ENCODE assay signal across 2 cellular contexts in the genomic region with DNA sequence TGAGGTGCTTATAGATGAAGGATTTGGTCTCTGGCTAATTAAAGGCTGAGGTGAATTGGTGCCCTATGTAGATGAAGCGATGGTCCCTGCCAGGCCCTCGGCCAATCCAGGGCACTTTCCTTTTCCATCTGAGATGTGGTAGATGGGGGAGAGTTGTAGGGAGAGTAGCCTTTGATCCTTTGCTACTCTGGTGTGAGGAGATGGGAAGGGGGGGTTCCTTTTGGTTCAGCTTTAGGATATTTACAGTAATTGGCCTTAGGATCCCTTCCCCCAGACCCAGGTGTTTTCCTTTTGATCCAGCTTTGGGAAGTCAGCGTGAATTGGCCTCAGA.
TF ChIP-seq lines count a peak whose summit lies in the region.

No MANE protein-coding gene starts in this region.

TF ChIP-seq in HepG2, 621 proteins besides CTCF, POLR2A, EP300 and RAD21 (continues in another document):
- TF ChIP-seq BORCS8-MEF2B (CRISPR knock-in tag; IDR thresholded peaks at IDR 0.05) (0 out of 2 replicates have a peak, but pooled peaks have one; percentile 28), NONO (IDR thresholded peaks at IDR 0.05) (no peak), NONO (CRISPR knock-in tag; conservative IDR thresholded peaks at IDR 0.05) (no peak), ZFP90 (CRISPR knock-in tag; IDR thresholded peaks at IDR 0.05; ENCODE audit: borderline replicate concordance) (0 out of 2 replicates have a peak, but pooled peaks have one; percentile 29), ZNF354B (CRISPR knock-in tag; IDR thresholded peaks at IDR 0.05) (0 out of 2 replicates have a peak, but pooled peaks have one; percentile 41), CHCHD3 (CRISPR knock-in tag; IDR thresholded peaks at IDR 0.05) (0 out of 2 replicates have a peak, but pooled peaks have one; percentile 5), GZF1 (CRISPR knock-in tag; IDR thresholded peaks at IDR 0.05) (peak; percentile 76; the same call in 1 of the 2 replicates), HNF4A (CRISPR knock-in tag; IDR thresholded peaks at IDR 0.05) (0 out of 2 replicates have a peak, but pooled peaks have one; percentile 13), PAX8 (CRISPR knock-in tag; IDR thresholded peaks at IDR 0.05; ENCODE audit: borderline replicate concordance) (no peak), TBX2 (CRISPR knock-in tag; IDR thresholded peaks at IDR 0.05; ENCODE audit: borderline replicate concordance) (no peak), ZMYM4 (CRISPR knock-in tag; IDR thresholded peaks at IDR 0.05) (0 out of 2 replicates have a peak, but pooled peaks have one; percentile 8), IRX3 (CRISPR knock-in tag; IDR thresholded peaks at IDR 0.05; ENCODE audit: borderline replicate concordance, low read depth) (0 out of 2 replicates have a peak, but pooled peaks have one; percentile 50), ZNF496 (CRISPR knock-in tag; IDR thresholded peaks at IDR 0.05; ENCODE audit: insufficient replicate concordance) (no peak), ARID2 (CRISPR knock-in tag; IDR thresholded peaks at IDR 0.05; ENCODE audit: borderline replicate concordance) (peak; percentile 87; the same call in 1 of the 2 replicates), MYNN (CRISPR knock-in tag; IDR thresholded peaks at IDR 0.05; ENCODE audit: low read depth) (no peak), ZNF501 (CRISPR knock-in tag; IDR thresholded peaks at IDR 0.05) (peak; percentile 14; the same call in 1 of the 2 replicates), SNAPC2 (CRISPR knock-in tag; IDR thresholded peaks at IDR 0.05) (0 out of 2 replicates have a peak, but pooled peaks have one; percentile 48), TMF1 (CRISPR knock-in tag; IDR thresholded peaks at IDR 0.05; ENCODE audit: low read depth) (peak; percentile 46; the same call in 1 of the 2 replicates), TARDBP (CRISPR knock-in tag; IDR thresholded peaks at IDR 0.05) (peak; percentile 62; the same call in 1 of the 2 replicates)
- TF ChIP-seq, protein P1, sequence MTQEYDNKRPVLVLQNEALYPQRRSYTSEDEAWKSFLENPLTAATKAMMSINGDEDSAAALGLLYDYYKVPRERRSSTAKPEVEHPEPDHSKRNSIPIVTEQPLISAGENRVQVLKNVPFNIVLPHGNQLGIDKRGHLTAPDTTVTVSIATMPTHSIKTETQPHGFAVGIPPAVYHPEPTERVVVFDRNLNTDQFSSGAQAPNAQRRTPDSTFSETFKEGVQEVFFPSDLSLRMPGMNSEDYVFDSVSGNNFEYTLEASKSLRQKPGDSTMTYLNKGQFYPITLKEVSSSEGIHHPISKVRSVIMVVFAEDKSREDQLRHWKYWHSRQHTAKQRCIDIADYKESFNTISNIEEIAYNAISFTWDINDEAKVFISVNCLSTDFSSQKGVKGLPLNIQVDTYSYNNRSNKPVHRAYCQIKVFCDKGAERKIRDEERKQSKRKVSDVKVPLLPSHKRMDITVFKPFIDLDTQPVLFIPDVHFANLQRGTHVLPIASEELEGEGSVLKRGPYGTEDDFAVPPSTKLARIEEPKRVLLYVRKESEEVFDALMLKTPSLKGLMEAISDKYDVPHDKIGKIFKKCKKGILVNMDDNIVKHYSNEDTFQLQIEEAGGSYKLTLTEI (CRISPR knock-in tag; conservative IDR thresholded peaks at IDR 0.05): no peak
- TF ChIP-seq, protein P2, sequence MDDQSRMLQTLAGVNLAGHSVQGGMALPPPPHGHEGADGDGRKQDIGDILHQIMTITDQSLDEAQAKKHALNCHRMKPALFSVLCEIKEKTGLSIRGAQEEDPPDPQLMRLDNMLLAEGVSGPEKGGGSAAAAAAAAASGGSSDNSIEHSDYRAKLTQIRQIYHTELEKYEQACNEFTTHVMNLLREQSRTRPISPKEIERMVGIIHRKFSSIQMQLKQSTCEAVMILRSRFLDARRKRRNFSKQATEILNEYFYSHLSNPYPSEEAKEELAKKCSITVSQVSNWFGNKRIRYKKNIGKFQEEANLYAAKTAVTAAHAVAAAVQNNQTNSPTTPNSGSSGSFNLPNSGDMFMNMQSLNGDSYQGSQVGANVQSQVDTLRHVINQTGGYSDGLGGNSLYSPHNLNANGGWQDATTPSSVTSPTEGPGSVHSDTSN (CRISPR knock-in tag; IDR thresholded peaks at IDR 0.05; ENCODE audit: borderline replicate concordance): no peak
- TF ChIP-seq, protein P3, sequence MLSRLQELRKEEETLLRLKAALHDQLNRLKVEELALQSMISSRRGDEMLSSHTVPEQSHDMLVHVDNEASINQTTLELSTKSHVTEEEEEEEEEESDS (CRISPR knock-in tag; IDR thresholded peaks at IDR 0.05; ENCODE audit: borderline replicate concordance): no peak
- TF ChIP-seq, protein P4, sequence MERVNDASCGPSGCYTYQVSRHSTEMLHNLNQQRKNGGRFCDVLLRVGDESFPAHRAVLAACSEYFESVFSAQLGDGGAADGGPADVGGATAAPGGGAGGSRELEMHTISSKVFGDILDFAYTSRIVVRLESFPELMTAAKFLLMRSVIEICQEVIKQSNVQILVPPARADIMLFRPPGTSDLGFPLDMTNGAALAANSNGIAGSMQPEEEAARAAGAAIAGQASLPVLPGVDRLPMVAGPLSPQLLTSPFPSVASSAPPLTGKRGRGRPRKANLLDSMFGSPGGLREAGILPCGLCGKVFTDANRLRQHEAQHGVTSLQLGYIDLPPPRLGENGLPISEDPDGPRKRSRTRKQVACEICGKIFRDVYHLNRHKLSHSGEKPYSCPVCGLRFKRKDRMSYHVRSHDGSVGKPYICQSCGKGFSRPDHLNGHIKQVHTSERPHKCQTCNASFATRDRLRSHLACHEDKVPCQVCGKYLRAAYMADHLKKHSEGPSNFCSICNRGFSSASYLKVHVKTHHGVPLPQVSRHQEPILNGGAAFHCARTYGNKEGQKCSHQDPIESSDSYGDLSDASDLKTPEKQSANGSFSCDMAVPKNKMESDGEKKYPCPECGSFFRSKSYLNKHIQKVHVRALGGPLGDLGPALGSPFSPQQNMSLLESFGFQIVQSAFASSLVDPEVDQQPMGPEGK (CRISPR knock-in tag; IDR thresholded peaks at IDR 0.05): 0 out of 2 replicates have a peak, but pooled peaks have one; percentile 26

TF ChIP-seq in WTC11, 78 proteins besides CTCF, POLR2A, EP300 and RAD21:
- TF ChIP-seq, protein P5, sequence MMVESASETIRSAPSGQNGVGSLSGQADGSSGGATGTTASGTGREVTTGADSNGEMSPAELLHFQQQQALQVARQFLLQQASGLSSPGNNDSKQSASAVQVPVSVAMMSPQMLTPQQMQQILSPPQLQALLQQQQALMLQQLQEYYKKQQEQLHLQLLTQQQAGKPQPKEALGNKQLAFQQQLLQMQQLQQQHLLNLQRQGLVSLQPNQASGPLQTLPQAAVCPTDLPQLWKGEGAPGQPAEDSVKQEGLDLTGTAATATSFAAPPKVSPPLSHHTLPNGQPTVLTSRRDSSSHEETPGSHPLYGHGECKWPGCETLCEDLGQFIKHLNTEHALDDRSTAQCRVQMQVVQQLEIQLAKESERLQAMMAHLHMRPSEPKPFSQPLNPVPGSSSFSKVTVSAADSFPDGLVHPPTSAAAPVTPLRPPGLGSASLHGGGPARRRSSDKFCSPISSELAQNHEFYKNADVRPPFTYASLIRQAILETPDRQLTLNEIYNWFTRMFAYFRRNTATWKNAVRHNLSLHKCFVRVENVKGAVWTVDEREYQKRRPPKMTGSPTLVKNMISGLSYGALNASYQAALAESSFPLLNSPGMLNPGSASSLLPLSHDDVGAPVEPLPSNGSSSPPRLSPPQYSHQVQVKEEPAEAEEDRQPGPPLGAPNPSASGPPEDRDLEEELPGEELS (CRISPR knock-in tag; IDR thresholded peaks at IDR 0.05): no peak
- TF ChIP-seq, protein P6, sequence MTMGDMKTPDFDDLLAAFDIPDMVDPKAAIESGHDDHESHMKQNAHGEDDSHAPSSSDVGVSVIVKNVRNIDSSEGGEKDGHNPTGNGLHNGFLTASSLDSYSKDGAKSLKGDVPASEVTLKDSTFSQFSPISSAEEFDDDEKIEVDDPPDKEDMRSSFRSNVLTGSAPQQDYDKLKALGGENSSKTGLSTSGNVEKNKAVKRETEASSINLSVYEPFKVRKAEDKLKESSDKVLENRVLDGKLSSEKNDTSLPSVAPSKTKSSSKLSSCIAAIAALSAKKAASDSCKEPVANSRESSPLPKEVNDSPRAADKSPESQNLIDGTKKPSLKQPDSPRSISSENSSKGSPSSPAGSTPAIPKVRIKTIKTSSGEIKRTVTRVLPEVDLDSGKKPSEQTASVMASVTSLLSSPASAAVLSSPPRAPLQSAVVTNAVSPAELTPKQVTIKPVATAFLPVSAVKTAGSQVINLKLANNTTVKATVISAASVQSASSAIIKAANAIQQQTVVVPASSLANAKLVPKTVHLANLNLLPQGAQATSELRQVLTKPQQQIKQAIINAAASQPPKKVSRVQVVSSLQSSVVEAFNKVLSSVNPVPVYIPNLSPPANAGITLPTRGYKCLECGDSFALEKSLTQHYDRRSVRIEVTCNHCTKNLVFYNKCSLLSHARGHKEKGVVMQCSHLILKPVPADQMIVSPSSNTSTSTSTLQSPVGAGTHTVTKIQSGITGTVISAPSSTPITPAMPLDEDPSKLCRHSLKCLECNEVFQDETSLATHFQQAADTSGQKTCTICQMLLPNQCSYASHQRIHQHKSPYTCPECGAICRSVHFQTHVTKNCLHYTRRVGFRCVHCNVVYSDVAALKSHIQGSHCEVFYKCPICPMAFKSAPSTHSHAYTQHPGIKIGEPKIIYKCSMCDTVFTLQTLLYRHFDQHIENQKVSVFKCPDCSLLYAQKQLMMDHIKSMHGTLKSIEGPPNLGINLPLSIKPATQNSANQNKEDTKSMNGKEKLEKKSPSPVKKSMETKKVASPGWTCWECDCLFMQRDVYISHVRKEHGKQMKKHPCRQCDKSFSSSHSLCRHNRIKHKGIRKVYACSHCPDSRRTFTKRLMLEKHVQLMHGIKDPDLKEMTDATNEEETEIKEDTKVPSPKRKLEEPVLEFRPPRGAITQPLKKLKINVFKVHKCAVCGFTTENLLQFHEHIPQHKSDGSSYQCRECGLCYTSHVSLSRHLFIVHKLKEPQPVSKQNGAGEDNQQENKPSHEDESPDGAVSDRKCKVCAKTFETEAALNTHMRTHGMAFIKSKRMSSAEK (CRISPR knock-in tag; IDR thresholded peaks at IDR 0.05; ENCODE audit: borderline replicate concordance): no peak
